1 cellular context compared by ENCODE assay signal in the genomic region with DNA sequence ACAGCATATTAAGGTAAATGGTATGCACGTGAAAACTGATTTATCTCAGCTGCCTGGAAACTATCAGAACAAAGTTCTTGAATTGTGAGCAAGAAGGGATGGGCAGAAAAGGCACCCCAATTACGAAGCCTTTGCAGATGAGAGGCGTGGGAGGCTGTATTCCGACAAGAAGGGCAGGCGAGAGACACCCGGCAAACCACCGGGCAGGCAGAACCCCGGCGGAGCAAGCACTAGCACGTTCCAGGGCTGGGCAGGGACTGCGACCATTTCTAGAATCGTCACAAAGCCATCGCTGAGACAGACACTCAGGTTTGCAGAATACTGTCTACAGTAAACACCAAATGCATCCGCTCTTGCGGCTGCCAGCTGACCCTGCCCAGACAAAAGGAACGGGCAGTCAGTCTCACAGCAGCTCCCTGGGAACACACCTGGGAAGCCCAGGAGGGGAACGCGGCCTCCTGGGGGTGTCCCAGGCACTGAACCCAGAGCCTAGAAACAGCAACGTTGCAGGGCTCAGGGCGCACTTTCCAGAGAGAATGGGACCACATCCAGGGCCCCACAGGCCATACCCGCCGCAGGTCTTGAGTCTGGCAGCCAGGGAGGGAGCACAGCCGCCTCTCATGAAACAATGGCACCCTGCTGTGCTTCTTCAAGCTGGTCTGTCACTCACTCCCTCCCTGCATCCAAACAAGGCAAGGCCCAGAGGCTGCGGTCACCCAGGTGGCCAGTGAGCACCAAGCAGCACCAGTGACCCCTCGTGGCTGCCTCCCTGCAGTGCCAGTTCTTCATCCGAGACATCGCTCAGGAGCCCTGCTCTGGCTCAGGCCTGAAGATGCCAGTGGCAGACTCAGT.
TF ChIP-seq lines count a peak whose summit lies in the region.

No MANE protein-coding gene starts in this region.

TF ChIP-seq in WTC11, 78 proteins besides CTCF, POLR2A, EP300 and RAD21 (continued from another document):
- TF ChIP-seq, protein P1, sequence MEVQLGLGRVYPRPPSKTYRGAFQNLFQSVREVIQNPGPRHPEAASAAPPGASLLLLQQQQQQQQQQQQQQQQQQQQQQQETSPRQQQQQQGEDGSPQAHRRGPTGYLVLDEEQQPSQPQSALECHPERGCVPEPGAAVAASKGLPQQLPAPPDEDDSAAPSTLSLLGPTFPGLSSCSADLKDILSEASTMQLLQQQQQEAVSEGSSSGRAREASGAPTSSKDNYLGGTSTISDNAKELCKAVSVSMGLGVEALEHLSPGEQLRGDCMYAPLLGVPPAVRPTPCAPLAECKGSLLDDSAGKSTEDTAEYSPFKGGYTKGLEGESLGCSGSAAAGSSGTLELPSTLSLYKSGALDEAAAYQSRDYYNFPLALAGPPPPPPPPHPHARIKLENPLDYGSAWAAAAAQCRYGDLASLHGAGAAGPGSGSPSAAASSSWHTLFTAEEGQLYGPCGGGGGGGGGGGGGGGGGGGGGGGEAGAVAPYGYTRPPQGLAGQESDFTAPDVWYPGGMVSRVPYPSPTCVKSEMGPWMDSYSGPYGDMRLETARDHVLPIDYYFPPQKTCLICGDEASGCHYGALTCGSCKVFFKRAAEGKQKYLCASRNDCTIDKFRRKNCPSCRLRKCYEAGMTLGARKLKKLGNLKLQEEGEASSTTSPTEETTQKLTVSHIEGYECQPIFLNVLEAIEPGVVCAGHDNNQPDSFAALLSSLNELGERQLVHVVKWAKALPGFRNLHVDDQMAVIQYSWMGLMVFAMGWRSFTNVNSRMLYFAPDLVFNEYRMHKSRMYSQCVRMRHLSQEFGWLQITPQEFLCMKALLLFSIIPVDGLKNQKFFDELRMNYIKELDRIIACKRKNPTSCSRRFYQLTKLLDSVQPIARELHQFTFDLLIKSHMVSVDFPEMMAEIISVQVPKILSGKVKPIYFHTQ (CRISPR knock-in tag; IDR thresholded peaks at IDR 0.05) = no peak
- TF ChIP-seq NR3C1 (CRISPR knock-in tag; conservative IDR thresholded peaks at IDR 0.05; ENCODE audit: low read depth) = 0 out of 2 replicates have a peak, but pooled peaks have one; percentile 59
- TF ChIP-seq MYBL2 (CRISPR knock-in tag; IDR thresholded peaks at IDR 0.05) = no peak
- no peak for TF ChIP-seq CREB1 (CRISPR knock-in tag; IDR thresholded peaks at IDR 0.05)
- TF ChIP-seq ETV6 (CRISPR knock-in tag; IDR thresholded peaks at IDR 0.05) = peak; percentile 76; the same call in 1 of the 2 replicates
- TF ChIP-seq NR1H2 (CRISPR knock-in tag; IDR thresholded peaks at IDR 0.05) = no peak
- 0 out of 2 replicates have a peak, but pooled peaks have one; percentile 51 for TF ChIP-seq FOXK1 (CRISPR knock-in tag; IDR thresholded peaks at IDR 0.05)
